19 cellular contexts compared by ENCODE assay signal in the genomic region with DNA sequence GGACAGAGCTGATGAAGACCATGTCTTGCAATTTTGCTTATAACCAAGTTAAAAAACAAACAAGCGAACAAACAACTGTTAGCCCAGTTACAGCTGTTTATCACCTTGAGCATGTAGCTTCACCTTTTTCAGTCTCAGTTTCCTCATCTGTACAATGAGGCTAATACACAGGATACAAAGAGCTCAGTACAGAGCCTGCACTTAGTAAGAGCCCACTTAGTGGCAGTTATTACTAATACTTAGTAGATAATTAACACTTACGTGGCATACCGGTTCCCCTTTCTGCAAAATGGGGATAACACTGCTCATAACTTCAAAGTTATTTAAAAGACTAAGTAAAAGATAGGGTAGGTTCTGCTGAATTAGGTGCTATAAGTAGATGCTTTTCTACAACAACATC.
DNase-seq lines count a peak whose midpoint lies in the region; ATAC-seq and TF ChIP-seq lines count a peak whose summit lies in the region.
"Had no signal": no experiment of that assay in that cellular context is flagged by ENCODE, and none has a peak within 500 bp of the region (broad histone marks: within the 10 kb centered on the region; RNA-seq: fewer than 3 reads in every experiment).

No MANE protein-coding gene starts in this region.

- POLR2A ChIA-PET in IMR-90 (lab: Charles Lee; ENCODE audit: unreplicated experiment): no interaction called here

- no peak for TF ChIP-seq RAD21 in IMR-90 (IDR thresholded peaks at IDR 0.05; ENCODE audit: low read length)

- TF ChIP-seq CTCF in IMR-90 (conservative IDR thresholded peaks at IDR 0.05; ENCODE audit: low read depth, low read length) (no peak), natural killer cell (IDR thresholded peaks at IDR 0.05) (no peak)

- H3K9me1 ChIP-seq in IMR-90 (ENCODE audit: insufficient read depth, low read length): peaks cover 11% of the 10 kb centered on the region

- peak overlapping the region; percentile 46; the same call in 1 of the 2 replicates for H2BK20ac ChIP-seq in IMR-90 (ENCODE audit: low read depth, low read length)

- no peak overlapping the region for H3K18ac ChIP-seq in IMR-90 (ENCODE audit: low read depth, low read length)

- no peak overlapping the region for H4K91ac ChIP-seq in IMR-90 (ENCODE audit: insufficient read depth, low read depth, low read length)

- no peaks in the 10 kb centered on the region for H3K9me3 ChIP-seq in IMR-90 (ENCODE audit: control insufficient read depth, insufficient read depth, low read length)
- H3K9me3 ChIP-seq: esophagus muscularis mucosa, Peyer's patch, prostate gland, testis had no signal

- H4K8ac ChIP-seq in IMR-90 (ENCODE audit: low read depth in 2 of 2, low read length in 2 of 2): no peak overlapping the region

- H3K27ac ChIP-seq in IMR-90 (ENCODE audit: insufficient read depth, low read length): no peak overlapping the region
- H3K27ac ChIP-seq: esophagus muscularis mucosa, GM23248, Peyer's patch, prostate gland, SK-N-MC, testis had no signal

- in situ Hi-C loops in IMR-90 (cut with MboI; ENCODE audit: low sequenced_read_pairs): no loop called here

- dilution Hi-C loops in IMR-90 (cut with HindIII; ENCODE audit: low sequenced_read_pairs, unreplicated experiment): no loop called here

- no CpG with 5 or more reads among the region's 3 CpGs for WGBS in IMR-90 (ENCODE audit: extremely low coverage in 2 of 2, insufficient read length in 1 of 2), 2 experiments

- H3K27me3 ChIP-seq in IMR-90 (ENCODE audit: control insufficient read depth, insufficient read depth, low read length): no peaks in the 10 kb centered on the region
- H3K27me3 ChIP-seq: esophagus muscularis mucosa, Peyer's patch, testis had no signal

- no peak for TF ChIP-seq POLR2A in IMR-90 (IDR thresholded peaks at IDR 0.05; ENCODE audit: low read depth, low read length)

- no peaks in the 10 kb centered on the region for H3K36me3 ChIP-seq in IMR-90 (ENCODE audit: control insufficient read depth, insufficient read depth, low read length)
- H3K36me3 ChIP-seq: Peyer's patch, prostate gland had no signal

- no peaks in the 10 kb centered on the region for H3K4me1 Mint-ChIP-seq in natural killer cell

- CTCF ChIA-PET in IMR-90 (lab: Yijun Ruan, JAX): interaction anchor here (0.6 kb wide), 1 partner anchor 10 kb away, joined by 3 read pairs; no protein-coding TSS in a partner anchor

- no TSS peak for BruUV-seq in IMR-90 (replicated peaks; lab: Mats Ljungman, UMichigan)

- no peaks in the 10 kb centered on the region for H3K9me3 Mint-ChIP-seq in natural killer cell

- no peak overlapping the region for H2BK15ac ChIP-seq in IMR-90 (ENCODE audit: low read depth, low read length)

- no peak overlapping the region for H2BK120ac ChIP-seq in IMR-90 (ENCODE audit: low read depth, low read length)

- H2BK5ac ChIP-seq in IMR-90 (ENCODE audit: low read depth, low read length, poor library complexity, severe bottlenecking): no peak overlapping the region

- no peak overlapping the region for H3K56ac ChIP-seq in IMR-90 (ENCODE audit: extremely low read depth, insufficient read depth, low read length)

- H3K14ac ChIP-seq in IMR-90 (replicated peaks; ENCODE audit: low read depth, low read length): no peak overlapping the region

- no peaks in the 10 kb centered on the region for H4K20me1 ChIP-seq in IMR-90 (ENCODE audit: insufficient read depth, low read length)

- H3K4ac ChIP-seq in IMR-90 (ENCODE audit: low read depth, low read length): no peak overlapping the region

- no peak overlapping the region for H4K5ac ChIP-seq in IMR-90 (ENCODE audit: low read depth, low read length)

- DNase-seq in IMR-90: no peak
- no peak for DNase-seq in glomerular visceral epithelial cell (ENCODE audit: extremely low spot score)
- no peak for DNase-seq in activated naive CD4-positive, alpha-beta T cell treated with anti-CD3 and anti-CD28 coated beads, Interleukin-2, amount 50 U/mL, for 16 hours
- DNase-seq in natural killer cell: no peak
- no peak for DNase-seq in mesenteric fat pad (ENCODE audit: low spot score)
- DNase-seq: caudate nucleus, left cardiac atrium, NCI-H187, NCI-H345, Peyer's patch, testis had no signal

- ATAC-seq in GM18909 (IDR thresholded peaks at IDR 0.05; ENCODE audit: poor library complexity, unreplicated experiment) (peak; percentile 82), GM21423 (IDR thresholded peaks at IDR 0.05; ENCODE audit: unreplicated experiment) (peak; percentile 78), HG02973 (IDR thresholded peaks at IDR 0.05; ENCODE audit: unreplicated experiment) (peak; percentile 72), IMR-90 (ENCODE audit: low read depth) (no peak), natural killer cell (no peak)
- ATAC-seq: left cardiac atrium had no signal

- no peak overlapping the region for H2AFZ ChIP-seq in IMR-90 (replicated peaks; ENCODE audit: low read length, poor library complexity)

- H3K27me3 Mint-ChIP-seq in natural killer cell (ENCODE audit: low read depth in 2 of 2): no peaks in the 10 kb centered on the region

- H3K4me3 Mint-ChIP-seq in natural killer cell: no peak overlapping the region
- H3K4me3 Mint-ChIP-seq: neural crest cell had no signal

- no peak overlapping the region for H3K23ac ChIP-seq in IMR-90 (ENCODE audit: low read depth, low read length)

- intact Hi-C loops in IMR-90 (cut with micrococcal nuclease): no loop called here
- intact Hi-C loops in natural killer cell (cut with micrococcal nuclease): loop anchor here (2.0 kb wide), 1 partner anchor 30 kb away; no protein-coding TSS in a partner anchor

- no peak overlapping the region for H3K4me3 ChIP-seq in IMR-90 (ENCODE audit: insufficient read depth, low read depth, low read length)
- H3K4me3 ChIP-seq: esophagus muscularis mucosa, GM23248, Peyer's patch, prostate gland, SK-N-MC, testis had no signal

- H3K4me1 ChIP-seq in IMR-90 (ENCODE audit: control insufficient read depth, insufficient read depth, low read length): peaks cover 22% of the 10 kb centered on the region
- H3K4me1 ChIP-seq: Peyer's patch, prostate gland, testis had no signal

- H3K9ac ChIP-seq in IMR-90 (ENCODE audit: low read depth, low read length): no peak overlapping the region
- H3K9ac ChIP-seq: GM23248 had no signal

- H3K36me3 Mint-ChIP-seq in natural killer cell: no peaks in the 10 kb centered on the region

- H3K4me2 ChIP-seq in IMR-90 (ENCODE audit: low read depth, low read length): no peak overlapping the region

- no peak overlapping the region for H3K27ac Mint-ChIP-seq in natural killer cell

- no peak overlapping the region for H2AK5ac ChIP-seq in IMR-90 (ENCODE audit: low read depth, low read length)

- H3K79me1 ChIP-seq in IMR-90 (ENCODE audit: low read depth in 1 of 2, low read length in 2 of 2): peaks cover 0 to 3% of the 10 kb centered on the region in 2 experiments; a peak in 1 of 4 replicates

- H2AK9ac ChIP-seq in IMR-90 (replicated peaks; ENCODE audit: low read depth, low read length, poor library complexity): no peak overlapping the region

TF ChIP-seq in IMR-90, 13 proteins besides CTCF, POLR2A, EP300 and RAD21:
- TF ChIP-seq MAFK (IDR thresholded peaks at IDR 0.05; ENCODE audit: low read depth, low read length): no peak
- TF ChIP-seq NFE2L2 (IDR thresholded peaks at IDR 0.05; ENCODE audit: low read depth, low read length): no peak
- TF ChIP-seq FOS (IDR thresholded peaks at IDR 0.05; ENCODE audit: low read depth, low read length): no peak
- no peak for TF ChIP-seq ELK1 (IDR thresholded peaks at IDR 0.05; ENCODE audit: borderline replicate concordance, low read depth, low read length)
- TF ChIP-seq RCOR1 (IDR thresholded peaks at IDR 0.05; ENCODE audit: insufficient replicate concordance, low read length): no peak
- TF ChIP-seq MAZ (IDR thresholded peaks at IDR 0.05; ENCODE audit: borderline replicate concordance, low read depth, low read length): no peak
- no peak for TF ChIP-seq MXI1 (IDR thresholded peaks at IDR 0.05; ENCODE audit: borderline replicate concordance, low read depth, low read length)
- no peak for TF ChIP-seq CHD1 (IDR thresholded peaks at IDR 0.05; ENCODE audit: low read depth, low read length)
- no peak for TF ChIP-seq SMC3 (IDR thresholded peaks at IDR 0.05; ENCODE audit: low read depth, low read length)
- no peak for TF ChIP-seq RFX5 (IDR thresholded peaks at IDR 0.05; ENCODE audit: low read depth, low read length)
- no peak for TF ChIP-seq CEBPB (IDR thresholded peaks at IDR 0.05; ENCODE audit: low read depth, low read length)
- TF ChIP-seq BHLHE40 (IDR thresholded peaks at IDR 0.05; ENCODE audit: low read depth, low read length): no peak
- no peak for TF ChIP-seq USF2 (IDR thresholded peaks at IDR 0.05; ENCODE audit: low read depth, low read length)

Comparison
In these comparisons a context has a peak if more than half of its experiments do, and no peak if none do; other contexts are left out.
1. ATAC-seq: peak in GM18909 (single experiment), GM21423 (single experiment) and HG02973 (single experiment); none in IMR-90 (single experiment) and natural killer cell (0 of 3).